1 cellular context compared by ENCODE assay signal in the genomic region with DNA sequence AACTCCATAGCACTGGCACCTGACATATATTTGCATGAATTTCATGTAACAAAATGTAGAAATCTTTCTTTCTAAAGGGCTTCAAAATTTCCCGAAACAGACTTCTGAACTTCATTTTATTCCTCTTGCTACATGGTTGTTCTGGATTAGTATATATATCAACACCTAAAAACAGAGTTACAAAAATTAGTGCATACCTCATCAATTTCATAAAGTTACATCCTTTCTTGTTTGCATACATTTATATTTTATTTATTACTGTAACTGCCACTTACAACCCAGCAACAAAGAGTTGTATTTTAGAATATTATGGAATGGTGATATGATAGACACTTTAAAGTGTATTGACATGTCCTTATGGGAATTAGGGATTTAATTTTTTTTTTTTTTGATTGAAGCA.
A peak's percentile ranks its signal among the peaks of the same experiment; 100 is the strongest.
TF ChIP-seq lines count a peak whose summit lies in the region.

No MANE protein-coding gene starts in this region.

TF ChIP-seq in IMR-90, 13 proteins besides CTCF, POLR2A, EP300 and RAD21:
- peak; percentile 70 for TF ChIP-seq MAFK (IDR thresholded peaks at IDR 0.05; ENCODE audit: low read depth, low read length)
- TF ChIP-seq, protein P1, sequence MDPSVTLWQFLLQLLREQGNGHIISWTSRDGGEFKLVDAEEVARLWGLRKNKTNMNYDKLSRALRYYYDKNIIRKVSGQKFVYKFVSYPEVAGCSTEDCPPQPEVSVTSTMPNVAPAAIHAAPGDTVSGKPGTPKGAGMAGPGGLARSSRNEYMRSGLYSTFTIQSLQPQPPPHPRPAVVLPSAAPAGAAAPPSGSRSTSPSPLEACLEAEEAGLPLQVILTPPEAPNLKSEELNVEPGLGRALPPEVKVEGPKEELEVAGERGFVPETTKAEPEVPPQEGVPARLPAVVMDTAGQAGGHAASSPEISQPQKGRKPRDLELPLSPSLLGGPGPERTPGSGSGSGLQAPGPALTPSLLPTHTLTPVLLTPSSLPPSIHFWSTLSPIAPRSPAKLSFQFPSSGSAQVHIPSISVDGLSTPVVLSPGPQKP (IDR thresholded peaks at IDR 0.05; ENCODE audit: borderline replicate concordance, low read depth, low read length): no peak
